Comparison of ENCODE assay signal across 8 cellular contexts in genomic region chr20:325889-326644, GRCh38. TPM values are rescaled to one million over a fixed set of nuclear protein-coding genes. Genes with fewer than 3 reads are reported as not detected.
DNase-seq lines count a peak whose midpoint lies in the region; ATAC-seq and TF ChIP-seq lines count a peak whose summit lies in the region.

No MANE protein-coding gene starts in this region.

- DNase-seq in GM12865 (ENCODE audit: low read depth): peak; percentile 77
- no peak for DNase-seq in Panc1 (ENCODE audit: low read depth, low spot score)
- peak; percentile 56 for DNase-seq in activated naive CD4-positive, alpha-beta T cell treated with anti-CD3 and anti-CD28 coated beads, Interleukin-2, amount 50 U/mL, for 16 hours
- peak; percentile 72 for DNase-seq in glutamatergic neuron
- DNase-seq in vagina (ENCODE audit: extremely low spot score in 2 of 2): no peak

- H3K4me3 ChIP-seq in GM12865 (ENCODE audit: low read depth, low read length) (peak overlapping the region; percentile 85), Panc1 (ENCODE audit: low read depth in 2 of 2, low read length in 2 of 2) (peak overlapping the region; percentile 74 to 79), neuron (ENCODE audit: low read length) (peak overlapping the region; percentile 92), vagina (peak overlapping the region; percentile 69 to 97)

- H3K9me3 ChIP-seq in Panc1 (ENCODE audit: control insufficient read depth, insufficient read depth, low read depth, low read length) (no peaks in the 10 kb centered on the region), neuron (ENCODE audit: low read length) (no peaks in the 10 kb centered on the region), vagina (no peaks in the 10 kb centered on the region)

- no peak for TF ChIP-seq POLR2A in vagina (IDR thresholded peaks at IDR 0.05)

- peaks cover 5% of the 10 kb centered on the region for H3K36me3 Mint-ChIP-seq in glutamatergic neuron (ENCODE audit: unreplicated experiment)

- intact Hi-C loops in Panc1 (cut with micrococcal nuclease; ENCODE audit: unreplicated experiment): no loop called here
- intact Hi-C loops in vagina (cut with DNase I): loop anchor here (10.0 kb wide), 1 partner anchor 51 kb away; no protein-coding TSS in a partner anchor

- H3K4me1 ChIP-seq in Panc1 (ENCODE audit: control insufficient read depth, insufficient read depth, low read length) (peaks cover 28% of the 10 kb centered on the region), neuron (ENCODE audit: insufficient read depth, low read length) (peaks cover 46% of the 10 kb centered on the region), vagina (peaks cover 61% of the 10 kb centered on the region)

- POLR2A ChIA-PET in Panc1 (lab: Charles Lee): interaction anchor here (0.6 kb wide), 2 partner anchors 14 to 169 kb away, joined by 3 read pairs; partner anchors contain the start of gene DEFB127

- H3K27ac ChIP-seq in Panc1 (ENCODE audit: low read length): peak overlapping the region; percentile 85
- peak overlapping the region; percentile 96 for H3K27ac ChIP-seq in vagina

- in situ Hi-C loops in Panc1 (cut with HindIII; ENCODE audit: low pct_unique_long_range_greater_than_20kb, low sequenced_read_pairs): no loop called here

- H3K27ac Mint-ChIP-seq in glutamatergic neuron (ENCODE audit: unreplicated experiment): peak overlapping the region; percentile 76

- H3K4me1 Mint-ChIP-seq in glutamatergic neuron (ENCODE audit: low read depth, unreplicated experiment): peaks cover 20% of the 10 kb centered on the region

- no TSS peak for BruUV-seq in Panc1 (replicated peaks; lab: Mats Ljungman, UMichigan)

- TF ChIP-seq CTCF in GM12865 (IDR thresholded peaks at IDR 0.05; ENCODE audit: insufficient read depth, low read depth, low read length, missing control alignments) (no peak), Panc1 (IDR thresholded peaks at IDR 0.05) (no peak; the same call in 1 of the 2 replicates), glutamatergic neuron (IDR thresholded peaks at IDR 0.05; ENCODE audit: partially characterized antibody, unreplicated experiment) (no peak), vagina (IDR thresholded peaks at IDR 0.05) (no peak)

- peaks cover 18% of the 10 kb centered on the region for H3K27me3 Mint-ChIP-seq in glutamatergic neuron (ENCODE audit: unreplicated experiment)

- H3K9me3 Mint-ChIP-seq in glutamatergic neuron (ENCODE audit: unreplicated experiment): peaks cover 29% of the 10 kb centered on the region

- H3K27me3 ChIP-seq in Panc1 (ENCODE audit: control insufficient read depth, insufficient read depth, low read length) (no peaks in the 10 kb centered on the region), neuron (ENCODE audit: insufficient read depth, low read length) (no peaks in the 10 kb centered on the region), vagina (no peaks in the 10 kb centered on the region)

- ATAC-seq in HG03520 (IDR thresholded peaks at IDR 0.05; ENCODE audit: unreplicated experiment) (peak; percentile 5), Panc1 (peak; percentile 3), HG03460 (IDR thresholded peaks at IDR 0.05; ENCODE audit: unreplicated experiment) (no peak)

- no peak overlapping the region for H2AFZ ChIP-seq in neuron (ENCODE audit: low read depth, low read length)

- no peaks in the 10 kb centered on the region; the same call in 1 of the 2 replicates for H3K36me3 ChIP-seq in Panc1 (ENCODE audit: control insufficient read depth, insufficient read depth, low read length)
- H3K36me3 ChIP-seq in neuron (ENCODE audit: insufficient read depth, low read length): peaks cover 13% of the 10 kb centered on the region
- H3K36me3 ChIP-seq in vagina: no peaks in the 10 kb centered on the region

- peak overlapping the region; percentile 84 for H3K4me3 Mint-ChIP-seq in glutamatergic neuron (ENCODE audit: unreplicated experiment)

- CTCF ChIA-PET in Panc1 (lab: Charles Lee): no interaction called here

RNA-seq across cellular contexts. Expression of gene SOX12, which starts 0.7 kb away (rescaled TPM):
- total RNA-seq in Panc1 (2021; ENCODE audit: unreplicated experiment) (48.6 TPM), glutamatergic neuron (ENCODE audit: unreplicated experiment) (67.0 TPM), vagina (4.4 TPM)
- polyA plus RNA-seq in Panc1 (2012; ENCODE audit: insufficient read length): 52.3 TPM

RNA-seq across cellular contexts. Expression of gene NRSN2, which starts 20.8 kb away (rescaled TPM):
- total RNA-seq in Panc1 (2021; ENCODE audit: unreplicated experiment) (44.9 TPM), glutamatergic neuron (ENCODE audit: unreplicated experiment) (89.3 TPM), vagina (21.6 TPM)
- polyA plus RNA-seq in Panc1 (2012; ENCODE audit: insufficient read length): 74.8 TPM

RNA-seq across cellular contexts. Expression of gene ZCCHC3, which starts 28.7 kb away (rescaled TPM):
- total RNA-seq in Panc1 (2021; ENCODE audit: unreplicated experiment) (18.9 TPM), glutamatergic neuron (ENCODE audit: unreplicated experiment) (15.3 TPM), vagina (13.8 TPM)
- 17.6 TPM for polyA plus RNA-seq in Panc1 (2012; ENCODE audit: insufficient read length)

RNA-seq across cellular contexts. Expression of gene C20orf96, which starts 35.5 kb away (rescaled TPM):
- total RNA-seq in Panc1 (2021; ENCODE audit: unreplicated experiment): 20.5 TPM
- 22.6 TPM for polyA plus RNA-seq in Panc1 (2012; ENCODE audit: insufficient read length)
- 61.1 TPM for total RNA-seq in glutamatergic neuron (ENCODE audit: unreplicated experiment)
- 2.7 TPM for total RNA-seq in vagina

RNA-seq across cellular contexts. Expression of gene TRIB3, which starts 54.5 kb away (rescaled TPM):
- total RNA-seq in Panc1 (2021; ENCODE audit: unreplicated experiment): 35.6 TPM
- polyA plus RNA-seq in Panc1 (2012; ENCODE audit: insufficient read length): 41.6 TPM
- total RNA-seq in glutamatergic neuron (ENCODE audit: unreplicated experiment): 29.3 TPM
- total RNA-seq in vagina: 15.7 TPM

Comparison
In these comparisons a context has a peak if more than half of its experiments do, and no peak if none do; other contexts are left out.
1. DNase-seq: peak in GM12865 (single experiment), activated naive CD4-positive, alpha-beta T cell treated with anti-CD3 and anti-CD28 coated beads, Interleukin-2, amount 50 U/mL, for 16 hours (single experiment) and glutamatergic neuron (single experiment); none in Panc1 (single experiment) and vagina (0 of 2).
2. Peak in every context shown above with its lines, with median percentiles within 50 percentile points of each other: H3K4me3 ChIP-seq.